In genomic region chr2:9332136-9332852, GRCh38 we compare ENCODE assay signal across 23 cellular contexts.
DNase-seq lines count a peak whose midpoint lies in the region; ATAC-seq and TF ChIP-seq lines count a peak whose summit lies in the region.
"Had no signal": no experiment of that assay in that cellular context is flagged by ENCODE, and none has a peak within 500 bp of the region (broad histone marks: within the 10 kb centered on the region; RNA-seq: fewer than 3 reads in every experiment).

No MANE protein-coding gene starts in this region.

- BruUV-seq in A673 (replicated peaks; lab: Mats Ljungman, UMichigan), result no TSS peak

- no peak overlapping the region for H3K14ac ChIP-seq in mesenchymal stem cell (ENCODE audit: low read length in 2 of 2)

- intact Hi-C loops in Right ventricle myocardium inferior (cut with DNase I), result loop anchor here (2.0 to 5.0 kb wide), 3 partner anchors 125 to 460 kb away; partner anchors contain the start of gene ASAP2
- intact Hi-C loops in A673 (cut with micrococcal nuclease; ENCODE audit: unreplicated experiment), result loop anchor here (2.0 kb wide), 1 partner anchor 189 kb away; no protein-coding TSS in a partner anchor
- intact Hi-C loops in activated CD4-positive, alpha-beta T cell treated with anti-CD3 and anti-CD28 coated beads for 36 hours (cut with DNase I, micrococcal nuclease), result loop anchor here (2.0 to 10.0 kb wide), 2 partner anchors 125 to 187 kb away; partner anchors contain the start of gene ASAP2 (in 1 of the 2)

- peak overlapping the region in 1 of 2 experiments; percentile 68 for H3K18ac ChIP-seq in mesenchymal stem cell (ENCODE audit: low read depth in 1 of 2, low read length in 2 of 2)

- H4K8ac ChIP-seq in mesenchymal stem cell (ENCODE audit: low read length), result peak overlapping the region; percentile 14

- H2BK120ac ChIP-seq in mesenchymal stem cell (ENCODE audit: low read depth, low read length), result no peak overlapping the region

- H2BK15ac ChIP-seq in mesenchymal stem cell (ENCODE audit: low read depth, poor library complexity, severe bottlenecking), result no peak overlapping the region

- H3K4me1 ChIP-seq in cardiac muscle cell (ENCODE audit: low read depth) (peaks cover 53% of the 10 kb centered on the region), RWPE2 (ENCODE audit: insufficient read depth, poor library complexity, severe bottlenecking) (peaks cover 14% of the 10 kb centered on the region), mesenchymal stem cell (ENCODE audit: control insufficient read depth, insufficient read depth, low read depth, low read length) (peaks cover 9% of the 10 kb centered on the region), A673 (ENCODE audit: insufficient read depth, low read length, poor library complexity, severe bottlenecking) (peaks cover 21% of the 10 kb centered on the region)

- peaks cover 1% of the 10 kb centered on the region for H3K27me3 Mint-ChIP-seq in activated CD4-positive, alpha-beta T cell treated with anti-CD3 and anti-CD28 coated beads for 36 hours

- no peak overlapping the region for H2AK5ac ChIP-seq in mesenchymal stem cell (ENCODE audit: low read length, severe bottlenecking)

- H3K9me3 Mint-ChIP-seq in activated CD4-positive, alpha-beta T cell treated with anti-CD3 and anti-CD28 coated beads for 36 hours (ENCODE audit: low read depth), result no peaks in the 10 kb centered on the region
- H3K9me3 Mint-ChIP-seq: activated naive CD4-positive, alpha-beta T cell treated with anti-CD3 and anti-CD28 coated beads, Interleukin-2, amount 10 ng/mL, durations not matched to agents 7 days and 5 days; activated T-helper 17 cell treated with anti-CD3 and anti-CD28 coated beads, Interleukin-2, amount 50 U/mL, for 72 hours; natural killer cell treated with Interleukin-12 subunit alpha and Interleukin-12 subunit beta and Interleukin-15 and Interleukin-18, amount 100 ng/mL, for 72 hours had no signal

- no peak overlapping the region for H3K9ac ChIP-seq in mesenchymal stem cell (ENCODE audit: low read length)

- no peak overlapping the region for H2BK5ac ChIP-seq in mesenchymal stem cell (ENCODE audit: low read depth, low read length, poor library complexity, severe bottlenecking)

- H3K27me3 ChIP-seq in cardiac muscle cell, result no peaks in the 10 kb centered on the region
- H3K27me3 ChIP-seq in RWPE2 (ENCODE audit: insufficient read depth, poor library complexity, severe bottlenecking), result no peaks in the 10 kb centered on the region
- H3K27me3 ChIP-seq in mesenchymal stem cell (ENCODE audit: control insufficient read depth in 1 of 2, insufficient read depth in 1 of 2, low read length in 2 of 2), result no peaks in the 10 kb centered on the region
- no peaks in the 10 kb centered on the region for H3K27me3 ChIP-seq in A673 (replicated peaks; ENCODE audit: insufficient read depth, low read depth, low read length, poor library complexity)
- H3K27me3 ChIP-seq: adrenal gland, BE2C, SJCRH30, vagina had no signal

- H3K36me3 ChIP-seq in cardiac muscle cell (no peaks in the 10 kb centered on the region), RWPE2 (ENCODE audit: low read depth) (peaks cover 82% of the 10 kb centered on the region), mesenchymal stem cell (ENCODE audit: control insufficient read depth in 1 of 2, insufficient read depth in 2 of 2, low read depth in 1 of 2, low read length in 2 of 2) (peaks cover 25 to 71% of the 10 kb centered on the region in 2 experiments), A673 (ENCODE audit: insufficient read depth, low read length, poor library complexity, severe bottlenecking) (peaks cover 9% of the 10 kb centered on the region)
- H3K36me3 ChIP-seq: adrenal gland, BE2C had no signal

- no peak overlapping the region for H2AFZ ChIP-seq in mesenchymal stem cell (ENCODE audit: low read depth, low read length)

- no peak overlapping the region for H3K4me3 Mint-ChIP-seq in activated CD4-positive, alpha-beta T cell treated with anti-CD3 and anti-CD28 coated beads for 36 hours
- H3K4me3 Mint-ChIP-seq: activated CD8-positive, alpha-beta T cell treated with anti-CD3 and anti-CD28 coated beads, Interleukin-2, amount 10 ng/mL, durations not matched to agents 7 days and 5 days; activated naive CD4-positive, alpha-beta T cell treated with anti-CD3 and anti-CD28 coated beads, Interleukin-2, amount 10 ng/mL, durations not matched to agents 7 days and 5 days; activated T-helper 17 cell treated with anti-CD3 and anti-CD28 coated beads, Interleukin-2, amount 50 U/mL, for 72 hours; natural killer cell treated with Interleukin-12 subunit alpha and Interleukin-12 subunit beta and Interleukin-15 and Interleukin-18, amount 100 ng/mL, for 72 hours had no signal

- peaks cover 19% of the 10 kb centered on the region for H3K4me1 Mint-ChIP-seq in activated CD4-positive, alpha-beta T cell treated with anti-CD3 and anti-CD28 coated beads for 36 hours
- H3K4me1 Mint-ChIP-seq: activated T-helper 17 cell treated with anti-CD3 and anti-CD28 coated beads, Interleukin-2, amount 50 U/mL, for 72 hours had no signal

- 95% methylated on average over 11 of the region's 13 CpGs for WGBS in mesenchymal stem cell

- CTCF ChIA-PET in A673 (lab: Charles Lee), result no interaction called here
- CTCF ChIA-PET in activated CD4-positive, alpha-beta T cell treated with anti-CD3 and anti-CD28 coated beads for 36 hours (lab: Charles Lee), result interaction anchor here (0.7 kb wide), 1 partner anchor 238 kb away, joined by 3 read pairs; no protein-coding TSS in a partner anchor

- H3K36me3 Mint-ChIP-seq in activated CD4-positive, alpha-beta T cell treated with anti-CD3 and anti-CD28 coated beads for 36 hours (ENCODE audit: low read depth), result no peaks in the 10 kb centered on the region
- H3K36me3 Mint-ChIP-seq: activated naive CD4-positive, alpha-beta T cell treated with anti-CD3 and anti-CD28 coated beads, Interleukin-2, amount 10 ng/mL, durations not matched to agents 7 days and 5 days; natural killer cell treated with Interleukin-12 subunit alpha and Interleukin-12 subunit beta and Interleukin-15 and Interleukin-18, amount 100 ng/mL, for 72 hours had no signal

- TF ChIP-seq CTCF in cardiac muscle cell (IDR thresholded peaks at IDR 0.05; ENCODE audit: low read depth, low read length) (no peak), RWPE2 (IDR thresholded peaks at IDR 0.05; ENCODE audit: poor library complexity, severe bottlenecking) (no peak), A673 (conservative IDR thresholded peaks at IDR 0.05; ENCODE audit: low read depth, low read length) (no peak), coronary artery (IDR thresholded peaks at IDR 0.05) (no peak)

- H3K23ac ChIP-seq in mesenchymal stem cell (ENCODE audit: low read length in 2 of 2), result no peak overlapping the region

- POLR2A ChIA-PET in A673 (lab: Charles Lee; ENCODE audit: low non-redundant PET), result no interaction called here
- POLR2A ChIA-PET in activated CD4-positive, alpha-beta T cell treated with anti-CD3 and anti-CD28 coated beads for 36 hours (lab: Charles Lee), result interaction anchor here (0.6 kb wide), 1 partner anchor 289 kb away, joined by 3 read pairs; no protein-coding TSS in a partner anchor

- H3K79me1 ChIP-seq in mesenchymal stem cell (replicated peaks; ENCODE audit: low read length, poor library complexity, severe bottlenecking), result peaks cover 23% of the 10 kb centered on the region

- DNase-seq in cardiac muscle cell (ENCODE audit: low read depth in 1 of 2, low spot score in 1 of 2), result no peak
- no peak for DNase-seq in Right ventricle myocardium inferior (ENCODE audit: missing footprints)
- DNase-seq in RWPE2 (ENCODE audit: low spot score), result no peak
- DNase-seq in mesenchymal stem cell, result no peak
- no peak for DNase-seq in A673 (ENCODE audit: low spot score)
- no peak for DNase-seq in activated CD4-positive, alpha-beta T cell treated with anti-CD3 and anti-CD28 coated beads for 36 hours
- no peak for DNase-seq in coronary artery (ENCODE audit: low spot score)
- DNase-seq: activated CD4-positive, alpha-beta T cell treated with anti-CD3 and anti-CD28 coated beads for 4 hours; activated CD8-positive, alpha-beta T cell treated with anti-CD3 and anti-CD28 coated beads, Interleukin-2, amount 10 ng/mL, durations not matched to agents 7 days and 5 days; activated naive CD4-positive, alpha-beta T cell treated with anti-CD3 and anti-CD28 coated beads, Interleukin-2, amount 10 ng/mL, durations not matched to agents 7 days and 5 days; adrenal gland; BE2C; effector CD4-positive, alpha-beta T cell; hippocampal formation; lower lobe of right lung; stimulated activated naive CD4-positive, alpha-beta T cell; T-helper 9 cell had no signal

- H3K9me3 ChIP-seq in cardiac muscle cell (ENCODE audit: low read depth) (no peaks in the 10 kb centered on the region), RWPE2 (ENCODE audit: severe bottlenecking) (no peaks in the 10 kb centered on the region), mesenchymal stem cell (ENCODE audit: control insufficient read depth, low read length) (no peaks in the 10 kb centered on the region), A673 (ENCODE audit: low read depth, low read length, poor library complexity, severe bottlenecking) (no peaks in the 10 kb centered on the region)
- H3K9me3 ChIP-seq: adrenal gland, BE2C, lower lobe of right lung, SJCRH30, thoracic aorta, vagina had no signal

- H3K27ac Mint-ChIP-seq in activated CD4-positive, alpha-beta T cell treated with anti-CD3 and anti-CD28 coated beads for 36 hours, result no peak overlapping the region
- H3K27ac Mint-ChIP-seq: activated CD8-positive, alpha-beta T cell treated with anti-CD3 and anti-CD28 coated beads, Interleukin-2, amount 10 ng/mL, durations not matched to agents 7 days and 5 days; activated naive CD4-positive, alpha-beta T cell treated with anti-CD3 and anti-CD28 coated beads, Interleukin-2, amount 10 ng/mL, durations not matched to agents 7 days and 5 days; activated T-helper 17 cell treated with anti-CD3 and anti-CD28 coated beads, Interleukin-2, amount 50 U/mL, for 72 hours; natural killer cell treated with Interleukin-12 subunit alpha and Interleukin-12 subunit beta and Interleukin-15 and Interleukin-18, amount 100 ng/mL, for 72 hours had no signal

- peak overlapping the region; percentile 30 to 83 for H3K4ac ChIP-seq in mesenchymal stem cell (ENCODE audit: low read depth in 1 of 2, low read length in 2 of 2)

- H2BK12ac ChIP-seq in mesenchymal stem cell (ENCODE audit: low read length in 2 of 2), result peak overlapping the region; percentile 55 to 85

- peak overlapping the region; percentile 82 for H3K27ac ChIP-seq in cardiac muscle cell
- H3K27ac ChIP-seq in RWPE2 (ENCODE audit: poor library complexity, severe bottlenecking), result peak overlapping the region; percentile 0
- H3K27ac ChIP-seq in mesenchymal stem cell (ENCODE audit: low read length, poor library complexity, severe bottlenecking), result no peak overlapping the region
- H3K27ac ChIP-seq in A673 (ENCODE audit: low read depth, low read length, poor library complexity, severe bottlenecking), result no peak overlapping the region
- peak overlapping the region in 1 of 2 donors; percentile 79 for H3K27ac ChIP-seq in coronary artery
- H3K27ac ChIP-seq: adrenal gland, lower lobe of right lung, SJCRH30 had no signal

- H3K4me3 ChIP-seq in cardiac muscle cell, result no peak overlapping the region
- no peak overlapping the region for H3K4me3 ChIP-seq in RWPE2 (ENCODE audit: severe bottlenecking)
- no peak overlapping the region for H3K4me3 ChIP-seq in mesenchymal stem cell (ENCODE audit: insufficient read depth in 1 of 2, low read depth in 1 of 2, low read length in 2 of 2)
- H3K4me3 ChIP-seq in A673 (ENCODE audit: low read depth, low read length, poor library complexity, severe bottlenecking), result no peak overlapping the region
- H3K4me3 ChIP-seq in coronary artery, result no peak overlapping the region
- H3K4me3 ChIP-seq: adrenal gland, lower lobe of right lung, SJCRH30, thoracic aorta, vagina had no signal

- ATAC-seq in Right ventricle myocardium inferior (no peak), RWPE2 (ENCODE audit: low read depth) (no peak), GM19035 (IDR thresholded peaks at IDR 0.05; ENCODE audit: unreplicated experiment) (no peak)
- ATAC-seq in activated CD4-positive, alpha-beta T cell treated with anti-CD3 and anti-CD28 coated beads for 36 hours, result no peak
- ATAC-seq: activated CD8-positive, alpha-beta T cell treated with anti-CD3 and anti-CD28 coated beads, Interleukin-2, amount 10 ng/mL, durations not matched to agents 7 days and 5 days; activated T-helper 17 cell treated with anti-CD3 and anti-CD28 coated beads, Interleukin-2, amount 50 U/mL, for 72 hours; lower lobe of right lung; natural killer cell treated with Interleukin-12 subunit alpha and Interleukin-12 subunit beta and Interleukin-15 and Interleukin-18, amount 100 ng/mL, for 72 hours had no signal

- no peak overlapping the region for H3K4me2 ChIP-seq in mesenchymal stem cell (ENCODE audit: low read length, poor library complexity, severe bottlenecking)

- no peak overlapping the region for H4K91ac ChIP-seq in mesenchymal stem cell (ENCODE audit: low read length)

Comparison
In these comparisons a context has a peak if more than half of its experiments do, and no peak if none do; other contexts are left out.
1. H3K27ac ChIP-seq: peak in cardiac muscle cell (single experiment) and RWPE2 (single experiment); none in mesenchymal stem cell (single experiment) and A673 (single experiment).